ENCODE assay signal across 22 cellular contexts in the genomic region with DNA sequence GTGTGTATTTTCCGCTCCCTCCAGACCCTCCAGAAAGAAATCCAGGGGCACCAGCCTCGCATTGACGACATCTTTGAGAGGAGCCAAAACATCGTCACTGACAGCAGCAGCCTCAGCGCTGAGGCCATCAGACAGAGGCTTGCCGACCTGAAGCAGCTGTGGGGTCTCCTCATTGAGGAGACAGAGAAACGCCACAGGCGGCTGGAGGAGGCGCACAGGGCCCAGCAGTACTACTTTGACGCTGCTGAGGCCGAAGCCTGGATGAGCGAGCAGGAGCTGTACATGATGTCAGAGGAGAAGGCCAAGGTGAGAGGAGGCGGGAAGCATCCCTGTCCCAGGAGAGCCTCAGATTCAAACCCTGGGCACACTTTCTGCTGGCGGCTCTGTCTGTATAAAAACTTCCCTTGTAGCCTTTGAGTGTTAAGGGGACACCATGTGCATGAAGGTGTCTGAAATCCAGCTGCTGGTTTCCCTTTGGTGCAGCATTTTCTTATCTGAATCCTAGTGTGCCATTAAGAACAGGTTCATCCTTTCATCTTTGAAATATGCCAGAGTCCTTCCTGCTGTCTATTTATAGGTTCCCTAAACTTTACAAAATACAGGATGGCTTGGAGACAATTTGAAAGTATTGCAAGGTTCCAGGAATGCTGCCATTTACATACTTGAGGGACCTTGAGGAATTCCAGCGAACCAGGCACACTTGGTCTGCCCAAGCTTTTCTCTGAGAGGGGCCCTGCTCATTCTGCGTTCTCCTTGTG.
DNase-seq lines count a peak whose midpoint lies in the region; ATAC-seq, FAIRE-seq and TF ChIP-seq lines count a peak whose summit lies in the region.
"Had no signal": no experiment of that assay in that cellular context is flagged by ENCODE, and none has a peak within 500 bp of the region (broad histone marks: within the 10 kb centered on the region; RNA-seq: fewer than 3 reads in every experiment).

No MANE protein-coding gene starts in this region.

- no peak overlapping the region for H2AFZ ChIP-seq in OCI-LY7 (ENCODE audit: low read length)

- no peaks in the 10 kb centered on the region for H3K9me2 ChIP-seq in OCI-LY7 (ENCODE audit: insufficient read depth, low read length)

- H3K36me3 ChIP-seq in heart right ventricle (peaks cover 0 to 100% (median 84%) of the 10 kb centered on the region in 9 donors), mesodermal cell (ENCODE audit: control insufficient read depth, insufficient read depth, low read length) (peaks cover 99% of the 10 kb centered on the region), OCI-LY7 (ENCODE audit: insufficient read depth, low read length) (peaks cover 93% of the 10 kb centered on the region)

- H3K36me3 Mint-ChIP-seq in central memory CD8-positive, alpha-beta T cell (ENCODE audit: insufficient read depth), result peaks cover 76% of the 10 kb centered on the region
- H3K36me3 Mint-ChIP-seq in stimulated activated effector memory CD8-positive, alpha-beta T cell treated with anti-CD3 and anti-CD28 coated beads, Interleukin-12 subunit alpha, Interleukin-12 subunit beta, amount 100 ng/mL, for 72 hours, result peaks cover 89% of the 10 kb centered on the region

- H3K27ac ChIP-seq in heart right ventricle (peak overlapping the region in 6 of 10 donors; percentile 1 to 45 (median 24)), mesodermal cell (ENCODE audit: low read depth, low read length, severe bottlenecking) (peak overlapping the region; percentile 5), OCI-LY7 (ENCODE audit: low read depth, low read length, poor library complexity, severe bottlenecking) (no peak overlapping the region)
- H3K27ac ChIP-seq: A549 had no signal

- H3K4me3 ChIP-seq in heart right ventricle, result no peak overlapping the region
- no peak overlapping the region for H3K4me3 ChIP-seq in mesodermal cell (ENCODE audit: extremely low read depth, insufficient read depth, low read length, poor library complexity, severe bottlenecking)
- no peak overlapping the region for H3K4me3 ChIP-seq in OCI-LY7 (ENCODE audit: low read depth, low read length, poor library complexity, severe bottlenecking)
- H3K4me3 ChIP-seq: A549 had no signal

- DNase-seq in heart right ventricle, result no peak
- no peak for DNase-seq in left ventricle myocardium superior
- DNase-seq in central memory CD8-positive, alpha-beta T cell (ENCODE audit: low spot score in 2 of 2), result no peak
- no peak for DNase-seq in stimulated activated effector memory CD8-positive, alpha-beta T cell treated with anti-CD3 and anti-CD28 coated beads, Interleukin-12 subunit alpha, Interleukin-12 subunit beta, amount 100 ng/mL, for 72 hours (ENCODE audit: low spot score in 2 of 2)
- DNase-seq in frontal cortex (ENCODE audit: low spot score in 2 of 2), result no peak
- no peak for DNase-seq in foreskin melanocyte
- DNase-seq in OCI-LY7 (ENCODE audit: low spot score), result no peak
- DNase-seq: C1 segment of cervical spinal cord; DMS 273 treated with DMSO at 0.1 percent for 48 hours; GOT3; KBM-7; NCI-H1436; NCI-H2029; NCI-H2171; NCI-H446; NCI-H69; NK-92 treated with Interleukin-12 subunit alpha and Interleukin-12 subunit beta, amount 100 ng/mL, for 24 hours; OCI-M1; RPMI8226 had no signal

- H3K4me2 ChIP-seq in OCI-LY7 (ENCODE audit: low read length), result no peak overlapping the region
- H3K4me2 ChIP-seq: A549 had no signal

- no peaks in the 10 kb centered on the region for H3K79me2 ChIP-seq in OCI-LY7 (ENCODE audit: insufficient read depth, low read depth, low read length)

- ATAC-seq in heart right ventricle (no peak), left ventricle myocardium superior (no peak)
- no peak for ATAC-seq in central memory CD8-positive, alpha-beta T cell (replicated peaks; ENCODE audit: extremely low read depth, poor library complexity, severe bottlenecking)
- ATAC-seq in stimulated activated effector memory CD8-positive, alpha-beta T cell treated with anti-CD3 and anti-CD28 coated beads, Interleukin-12 subunit alpha, Interleukin-12 subunit beta, amount 100 ng/mL, for 72 hours, result no peak
- ATAC-seq: A549 had no signal

- whole genome bisulfite sequencing in heart right ventricle, 2 donors, result 84 to 87% methylated on average over 16 of the region's 16 CpGs
- 95 to 96% methylated on average over 12 to 16 of the region's 16 CpGs for WGBS in mesodermal cell (ENCODE audit: insufficient coverage in 2 of 2), 2 experiments

- peak overlapping the region; percentile 44 for H3K27ac Mint-ChIP-seq in central memory CD8-positive, alpha-beta T cell (ENCODE audit: low read depth)
- H3K27ac Mint-ChIP-seq in stimulated activated effector memory CD8-positive, alpha-beta T cell treated with anti-CD3 and anti-CD28 coated beads, Interleukin-12 subunit alpha, Interleukin-12 subunit beta, amount 100 ng/mL, for 72 hours, result peak overlapping the region; percentile 70

- no TSS peak for BruUV-seq in OCI-LY7 (replicated peaks; lab: Mats Ljungman, UMichigan)

- no peak for TF ChIP-seq CTCF in heart right ventricle (IDR thresholded peaks at IDR 0.05)
- TF ChIP-seq CTCF in OCI-LY7 (conservative IDR thresholded peaks at IDR 0.05; ENCODE audit: low read length), result no peak

- no peaks in the 10 kb centered on the region for H3K4me1 Mint-ChIP-seq in central memory CD8-positive, alpha-beta T cell
- H3K4me1 Mint-ChIP-seq in stimulated activated effector memory CD8-positive, alpha-beta T cell treated with anti-CD3 and anti-CD28 coated beads, Interleukin-12 subunit alpha, Interleukin-12 subunit beta, amount 100 ng/mL, for 72 hours, result no peaks in the 10 kb centered on the region

- H3K27me3 ChIP-seq in heart right ventricle, result no peaks in the 10 kb centered on the region

- H3K4me1 ChIP-seq in heart right ventricle, result peaks cover 0 to 21% (median 13%) of the 10 kb centered on the region in 9 donors
- peaks cover 3% of the 10 kb centered on the region for H3K4me1 ChIP-seq in mesodermal cell (ENCODE audit: control insufficient read depth, insufficient read depth, low read length, poor library complexity, severe bottlenecking)
- no peaks in the 10 kb centered on the region for H3K4me1 ChIP-seq in OCI-LY7 (ENCODE audit: insufficient read depth, low read length, poor library complexity, severe bottlenecking)
- H3K4me1 ChIP-seq: A549 had no signal

- peak overlapping the region; percentile 16 for H3K4me3 Mint-ChIP-seq in central memory CD8-positive, alpha-beta T cell
- H3K4me3 Mint-ChIP-seq in stimulated activated effector memory CD8-positive, alpha-beta T cell treated with anti-CD3 and anti-CD28 coated beads, Interleukin-12 subunit alpha, Interleukin-12 subunit beta, amount 100 ng/mL, for 72 hours, result no peak overlapping the region

- no peaks in the 10 kb centered on the region for H3K27me3 Mint-ChIP-seq in central memory CD8-positive, alpha-beta T cell

- no peaks in the 10 kb centered on the region for H4K20me1 ChIP-seq in OCI-LY7 (ENCODE audit: insufficient read depth, low read length)

- no peak for FAIRE-seq in frontal cortex (lab: Jason Lieb, UNC)
- FAIRE-seq: A549, GM12892 had no signal

- intact Hi-C loops in heart right ventricle (cut with DNase I), result loop anchor here in 3 of 10 donors (5.0 to 10.0 kb wide), 3 partner anchors 122 to 142 kb away; no protein-coding TSS in a partner anchor
- intact Hi-C loops in left ventricle myocardium superior (cut with micrococcal nuclease), result no loop called here
- intact Hi-C loops in OCI-LY7 (cut with micrococcal nuclease; ENCODE audit: unreplicated experiment), result no loop called here

- POLR2A ChIA-PET in OCI-LY7 (lab: Charles Lee), result no interaction called here

- CTCF ChIA-PET in OCI-LY7 (lab: Charles Lee; ENCODE audit: unreplicated experiment), result no interaction called here

- no peaks in the 10 kb centered on the region for H3K9me3 ChIP-seq in heart right ventricle
- no peaks in the 10 kb centered on the region for H3K9me3 ChIP-seq in mesodermal cell (ENCODE audit: control insufficient read depth, low read length)
- no peaks in the 10 kb centered on the region for H3K9me3 ChIP-seq in OCI-LY7 (ENCODE audit: low read length)
- H3K9me3 ChIP-seq: A549 had no signal

- no peaks in the 10 kb centered on the region for H3K9me3 Mint-ChIP-seq in central memory CD8-positive, alpha-beta T cell
- H3K9me3 Mint-ChIP-seq in stimulated activated effector memory CD8-positive, alpha-beta T cell treated with anti-CD3 and anti-CD28 coated beads, Interleukin-12 subunit alpha, Interleukin-12 subunit beta, amount 100 ng/mL, for 72 hours, result no peaks in the 10 kb centered on the region
